ENCODE assay signal across 13 cellular contexts in genomic region chr22:31039393-31039792, GRCh38. TPM values are rescaled to one million over a fixed set of nuclear protein-coding genes. Genes with fewer than 3 reads are reported as not detected.
A peak's percentile ranks its signal among the peaks of the same experiment; 100 is the strongest.
DNase-seq lines count a peak whose midpoint lies in the region; ATAC-seq and TF ChIP-seq lines count a peak whose summit lies in the region.
"Had no signal": no experiment of that assay in that cellular context is flagged by ENCODE, and none has a peak within 500 bp of the region (broad histone marks: within the 10 kb centered on the region; RNA-seq: fewer than 3 reads in every experiment).

No MANE protein-coding gene starts in this region.

- no peak overlapping the region for H2BK15ac ChIP-seq in mesendoderm (replicated peaks; ENCODE audit: low read depth)

- H3K4me3 ChIP-seq in esophagus (ENCODE audit: low read depth in 1 of 2, low read length in 2 of 2) (no peak overlapping the region), left lung (no peak overlapping the region), skeletal muscle tissue (ENCODE audit: low read length in 3 of 3) (no peak overlapping the region), endodermal cell (ENCODE audit: low read length) (no peak overlapping the region), mesendoderm (ENCODE audit: low read length) (no peak overlapping the region)
- H3K4me3 ChIP-seq: BLaER1 treated with 17β-estradiol and CSF1 and Interleukin-3, amounts not matched to agents 10 nM and 100 nM had no signal

- no peaks in the 10 kb centered on the region for H3K27me3 Mint-ChIP-seq in endodermal cell (ENCODE audit: insufficient read depth)

- 50 to 57% methylated on average over 9 of the region's 9 CpGs for WGBS in esophagus, 2 donors
- WGBS in endodermal cell (ENCODE audit: insufficient coverage in 1 of 2, insufficient read length in 1 of 2), 2 experiments: 76 to 77% methylated on average over 9 of the region's 9 CpGs
- WGBS in mesendoderm (ENCODE audit: extremely low coverage, insufficient coverage, low lambda C conversion rate): no CpG with 5 or more reads among the region's 9 CpGs

- H3K4me1 ChIP-seq in esophagus (ENCODE audit: control insufficient read depth in 2 of 2, insufficient read depth in 2 of 2, low read length in 1 of 2) (no peaks in the 10 kb centered on the region), left lung (peaks cover 0 to 1% of the 10 kb centered on the region in 2 donors), skeletal muscle tissue (ENCODE audit: control insufficient read depth in 3 of 3, insufficient read depth in 3 of 3, low read length in 3 of 3) (peaks cover 10 to 20% (median 19%) of the 10 kb centered on the region in 3 donors), endodermal cell (ENCODE audit: control insufficient read depth, insufficient read depth, low read length) (no peaks in the 10 kb centered on the region), mesendoderm (ENCODE audit: control insufficient read depth, low read depth, low read length) (no peaks in the 10 kb centered on the region)

- H3K4me1 Mint-ChIP-seq in endodermal cell: no peaks in the 10 kb centered on the region

- H3K4me2 ChIP-seq in mesendoderm (ENCODE audit: low read length): no peak overlapping the region
- H3K4me2 ChIP-seq: BLaER1 treated with 17β-estradiol and CSF1 and Interleukin-3, amounts not matched to agents 10 nM and 100 nM had no signal

- H3K36me3 ChIP-seq in esophagus (ENCODE audit: control insufficient read depth in 2 of 2, insufficient read depth in 2 of 2, low read length in 1 of 2): no peaks in the 10 kb centered on the region
- H3K36me3 ChIP-seq in left lung: no peaks in the 10 kb centered on the region
- no peaks in the 10 kb centered on the region for H3K36me3 ChIP-seq in skeletal muscle tissue (ENCODE audit: control insufficient read depth in 3 of 3, insufficient read depth in 3 of 3, low read length in 3 of 3)
- no peaks in the 10 kb centered on the region for H3K36me3 ChIP-seq in endodermal cell (ENCODE audit: control insufficient read depth, insufficient read depth, low read length)
- no peaks in the 10 kb centered on the region for H3K36me3 ChIP-seq in mesendoderm (ENCODE audit: control insufficient read depth, insufficient read depth, low read length)
- H3K36me3 ChIP-seq: BLaER1 treated with 17β-estradiol and CSF1 and Interleukin-3, amounts not matched to agents 10 nM and 100 nM had no signal

- TF ChIP-seq CTCF in left lung (IDR thresholded peaks at IDR 0.05) (no peak), endodermal cell (conservative IDR thresholded peaks at IDR 0.05) (no peak)

- no peaks in the 10 kb centered on the region for H3K27me3 ChIP-seq in esophagus (ENCODE audit: control insufficient read depth in 1 of 2, insufficient read depth in 2 of 2, low read length in 2 of 2)
- no peaks in the 10 kb centered on the region for H3K27me3 ChIP-seq in left lung
- H3K27me3 ChIP-seq in skeletal muscle tissue (ENCODE audit: control insufficient read depth in 3 of 3, insufficient read depth in 3 of 3, low read length in 3 of 3): no peaks in the 10 kb centered on the region
- H3K27me3 ChIP-seq in endodermal cell (ENCODE audit: control insufficient read depth, insufficient read depth, low read length, poor library complexity, severe bottlenecking): no peaks in the 10 kb centered on the region
- H3K27me3 ChIP-seq in mesendoderm (ENCODE audit: insufficient read depth, low read length, poor library complexity): no peaks in the 10 kb centered on the region
- H3K27me3 ChIP-seq: BLaER1 treated with 17β-estradiol and CSF1 and Interleukin-3, amounts not matched to agents 10 nM and 100 nM had no signal

- H3K9ac ChIP-seq in skeletal muscle tissue (ENCODE audit: low read depth in 1 of 3, low read length in 3 of 3) (peak overlapping the region in 1 of 3 donors; percentile 45), endodermal cell (ENCODE audit: extremely low read depth, low read length, poor library complexity, severe bottlenecking) (no peak overlapping the region), mesendoderm (ENCODE audit: low read length) (no peak overlapping the region)
- H3K9ac ChIP-seq: BLaER1 treated with 17β-estradiol and CSF1 and Interleukin-3, amounts not matched to agents 10 nM and 100 nM had no signal

- H3K36me3 Mint-ChIP-seq in endodermal cell (ENCODE audit: low read depth): no peaks in the 10 kb centered on the region
- H3K36me3 Mint-ChIP-seq: brain had no signal

- H3K27ac ChIP-seq in esophagus (ENCODE audit: low read depth in 2 of 2, low read length in 1 of 2) (peak overlapping the region; percentile 61 to 73), left lung (peak overlapping the region; percentile 19 to 78), skeletal muscle tissue (ENCODE audit: low read depth, low read length) (peak overlapping the region; percentile 79), endodermal cell (ENCODE audit: low read depth, low read length) (no peak overlapping the region), mesendoderm (ENCODE audit: low read depth, low read length) (no peak overlapping the region)
- H3K27ac ChIP-seq: BLaER1 treated with 17β-estradiol and CSF1 and Interleukin-3, amounts not matched to agents 10 nM and 100 nM had no signal

- no peak overlapping the region for H3K18ac ChIP-seq in mesendoderm (ENCODE audit: low read length)

- no peaks in the 10 kb centered on the region for H3K9me3 ChIP-seq in esophagus (ENCODE audit: control insufficient read depth in 2 of 2, insufficient read depth in 1 of 2, low read depth in 1 of 2, low read length in 1 of 2)
- no peaks in the 10 kb centered on the region for H3K9me3 ChIP-seq in left lung
- no peaks in the 10 kb centered on the region for H3K9me3 ChIP-seq in skeletal muscle tissue (ENCODE audit: control insufficient read depth in 3 of 3, low read length in 3 of 3)
- no peaks in the 10 kb centered on the region for H3K9me3 ChIP-seq in endodermal cell (ENCODE audit: control insufficient read depth, low read length)
- H3K9me3 ChIP-seq: BLaER1 treated with 17β-estradiol and CSF1 and Interleukin-3, amounts not matched to agents 10 nM and 100 nM had no signal

- H3K79me2 ChIP-seq in mesendoderm (ENCODE audit: control insufficient read depth, insufficient read depth, low read length): no peaks in the 10 kb centered on the region

- H3K4me3 Mint-ChIP-seq in endodermal cell: no peak overlapping the region

- intact Hi-C loops in left lung (cut with DNase I): loop anchor here in 1 of 2 donors (10.0 kb wide), 1 partner anchor 65 kb away; no protein-coding TSS in a partner anchor

- H4K8ac ChIP-seq in mesendoderm (ENCODE audit: low read depth, low read length): no peak overlapping the region

- H4K5ac ChIP-seq in mesendoderm (ENCODE audit: low read length): no peak overlapping the region

- H2BK120ac ChIP-seq in mesendoderm (ENCODE audit: low read depth, low read length): no peak overlapping the region

- DNase-seq in ELR (ENCODE audit: low read depth): peak; percentile 32
- no peak for DNase-seq in left lung
- no peak for DNase-seq in endodermal cell
- DNase-seq in mesendoderm: no peak
- DNase-seq: NCI-H2227 treated with DMSO at 0.1 percent for 48 hours had no signal

- H2BK5ac ChIP-seq in mesendoderm (ENCODE audit: low read length): no peak overlapping the region

- H3K56ac ChIP-seq in mesendoderm (ENCODE audit: low read length): no peak overlapping the region

- H3K9me3 Mint-ChIP-seq in endodermal cell: no peaks in the 10 kb centered on the region

- H3K27ac Mint-ChIP-seq in endodermal cell: no peak overlapping the region

- H3K79me1 ChIP-seq in mesendoderm (ENCODE audit: low read length): no peaks in the 10 kb centered on the region

- H2AK5ac ChIP-seq in mesendoderm (ENCODE audit: low read length): no peak overlapping the region

- ATAC-seq in left lung (peak; percentile 65), HG03045 (IDR thresholded peaks at IDR 0.05; ENCODE audit: unreplicated experiment) (no peak), HG03521 (IDR thresholded peaks at IDR 0.05; ENCODE audit: unreplicated experiment) (no peak)
- ATAC-seq: HCT116, Panc1 had no signal

- no peak overlapping the region for H3K4ac ChIP-seq in mesendoderm (ENCODE audit: low read depth, low read length)

- H3K23ac ChIP-seq in mesendoderm (ENCODE audit: low read length): no peak overlapping the region

RNA-seq across cellular contexts. Expression of gene SMTN, which starts 41.7 kb away (rescaled TPM):
- polyA plus RNA-seq in esophagus: 100 to 1,000 TPM; 100 to 103 TPM
- 10 to 100 TPM; 86.4 to 99.7 TPM for total RNA-seq in left lung
- total RNA-seq in skeletal muscle tissue: 57.9 TPM
- total RNA-seq in endodermal cell: 10 to 100 TPM; 23.6 to 35.8 TPM
- polyA plus RNA-seq in endodermal cell (2013, experiment 1 of 2): 31.8 TPM
- 25.8 TPM for polyA plus RNA-seq in endodermal cell (2013, experiment 2 of 2)
- 15.4 TPM for polyA plus RNA-seq in mesendoderm (2013, experiment 1 of 2)
- polyA plus RNA-seq in mesendoderm (2013, experiment 2 of 2): 17.7 TPM

Comparison
In these comparisons a context has a peak if more than half of its experiments do, and no peak if none do; other contexts are left out.
1. H3K27ac ChIP-seq: peak in esophagus (2 of 2), left lung (2 of 2) and skeletal muscle tissue (single experiment); none in endodermal cell (single experiment) and mesendoderm (single experiment).